In genomic region chr6:36028887-36029324, GRCh38 we compare ENCODE assay signal across 8 cellular contexts. TPM values are rescaled to one million over a fixed set of nuclear protein-coding genes. Genes with fewer than 3 reads are reported as not detected.
DNase-seq lines count a peak whose midpoint lies in the region; FAIRE-seq and TF ChIP-seq lines count a peak whose summit lies in the region.

No MANE protein-coding gene starts in this region.

- FAIRE-seq in bronchial epithelial cell (lab: Jason Lieb, UNC) = no peak
- FAIRE-seq in D721Med (lab: Jason Lieb, UNC) = no peak

- H3K4me3 ChIP-seq in WI38 (ENCODE audit: low read depth, low read length) (peak overlapping the region; percentile 97), bronchial epithelial cell (ENCODE audit: low read depth, low read length) (peak overlapping the region; percentile 98), skin epidermis (peak overlapping the region; percentile 77 to 99 (median 92))

- peak overlapping the region in 20 of 21 experiments; percentile 84 to 99 (median 93) for H3K27ac ChIP-seq in skin epidermis

- H3K27me3 ChIP-seq in bronchial epithelial cell (ENCODE audit: control insufficient read depth, insufficient read depth, low read length) = no peaks in the 10 kb centered on the region

- no peaks in the 10 kb centered on the region for H3K36me3 ChIP-seq in bronchial epithelial cell (ENCODE audit: control insufficient read depth, insufficient read depth, low read length)

- TF ChIP-seq CTCF in WI38 (IDR thresholded peaks at IDR 0.05; ENCODE audit: low read depth, low read length) (no peak), bronchial epithelial cell (IDR thresholded peaks at IDR 0.05; ENCODE audit: insufficient read depth, low read length, severe bottlenecking) (no peak), D721Med (IDR thresholded peaks at IDR 0.05; ENCODE audit: insufficient read depth, missing control alignments) (no peak)

- peak; percentile 91 for DNase-seq in GF-D8 (lab: John Stamatoyannopoulos, UW)
- peak; percentile 18 for DNase-seq in NCI-H1694 (lab: John Stamatoyannopoulos, UW)
- DNase-seq in bronchial epithelial cell (ENCODE audit: low read depth) = peak; percentile 85
- DNase-seq in inferior parietal cortex (ENCODE audit: extremely low spot score) = peak; percentile 60
- DNase-seq in cerebellar nuclear complex (lab: John Stamatoyannopoulos, UW) = no peak
- no peak for DNase-seq in D721Med (ENCODE audit: insufficient read length, low spot score)

RNA-seq across cellular contexts. Expression of gene MAPK14, which starts 1.3 kb away (rescaled TPM):
- 38.4 and 44.7 TPM in 2 replicates for total RNA-seq in bronchial epithelial cell

RNA-seq across cellular contexts. Expression of gene SLC26A8, which starts 4.5 kb away (rescaled TPM):
- not detected in 2 replicates for total RNA-seq in bronchial epithelial cell

Comparison
In these comparisons a context has a peak if more than half of its experiments do, and no peak if none do; other contexts are left out.
1. DNase-seq: peak in GF-D8 (single experiment), NCI-H1694 (single experiment), bronchial epithelial cell (single experiment) and inferior parietal cortex (single experiment); none in cerebellar nuclear complex (0 of 2) and D721Med (single experiment).
2. Peak in every context shown above with its lines, with median percentiles within 50 percentile points of each other: H3K4me3 ChIP-seq.